Comparison of ENCODE assay signal across 1 cellular context in the genomic region with DNA sequence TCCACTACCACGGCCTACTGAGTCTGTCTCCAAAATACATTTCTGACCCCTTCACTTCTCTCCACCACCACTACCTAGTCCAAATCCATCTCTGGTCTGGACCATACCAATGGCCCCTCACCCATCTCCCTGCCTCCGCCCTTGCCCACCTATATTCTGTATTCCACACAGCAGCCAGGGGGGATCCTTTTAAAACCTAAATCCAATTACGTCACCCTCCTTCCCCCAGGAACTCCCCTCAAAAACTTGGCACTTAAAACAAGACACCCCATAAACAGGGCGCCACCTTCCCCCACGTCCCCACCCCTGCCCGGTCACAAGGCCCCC.
TF ChIP-seq lines count a peak whose summit lies in the region.

No MANE protein-coding gene starts in this region.

TF ChIP-seq in GM23338, 12 proteins besides CTCF, POLR2A, EP300 and RAD21 (continued from another document):
- TF ChIP-seq, protein P1, sequence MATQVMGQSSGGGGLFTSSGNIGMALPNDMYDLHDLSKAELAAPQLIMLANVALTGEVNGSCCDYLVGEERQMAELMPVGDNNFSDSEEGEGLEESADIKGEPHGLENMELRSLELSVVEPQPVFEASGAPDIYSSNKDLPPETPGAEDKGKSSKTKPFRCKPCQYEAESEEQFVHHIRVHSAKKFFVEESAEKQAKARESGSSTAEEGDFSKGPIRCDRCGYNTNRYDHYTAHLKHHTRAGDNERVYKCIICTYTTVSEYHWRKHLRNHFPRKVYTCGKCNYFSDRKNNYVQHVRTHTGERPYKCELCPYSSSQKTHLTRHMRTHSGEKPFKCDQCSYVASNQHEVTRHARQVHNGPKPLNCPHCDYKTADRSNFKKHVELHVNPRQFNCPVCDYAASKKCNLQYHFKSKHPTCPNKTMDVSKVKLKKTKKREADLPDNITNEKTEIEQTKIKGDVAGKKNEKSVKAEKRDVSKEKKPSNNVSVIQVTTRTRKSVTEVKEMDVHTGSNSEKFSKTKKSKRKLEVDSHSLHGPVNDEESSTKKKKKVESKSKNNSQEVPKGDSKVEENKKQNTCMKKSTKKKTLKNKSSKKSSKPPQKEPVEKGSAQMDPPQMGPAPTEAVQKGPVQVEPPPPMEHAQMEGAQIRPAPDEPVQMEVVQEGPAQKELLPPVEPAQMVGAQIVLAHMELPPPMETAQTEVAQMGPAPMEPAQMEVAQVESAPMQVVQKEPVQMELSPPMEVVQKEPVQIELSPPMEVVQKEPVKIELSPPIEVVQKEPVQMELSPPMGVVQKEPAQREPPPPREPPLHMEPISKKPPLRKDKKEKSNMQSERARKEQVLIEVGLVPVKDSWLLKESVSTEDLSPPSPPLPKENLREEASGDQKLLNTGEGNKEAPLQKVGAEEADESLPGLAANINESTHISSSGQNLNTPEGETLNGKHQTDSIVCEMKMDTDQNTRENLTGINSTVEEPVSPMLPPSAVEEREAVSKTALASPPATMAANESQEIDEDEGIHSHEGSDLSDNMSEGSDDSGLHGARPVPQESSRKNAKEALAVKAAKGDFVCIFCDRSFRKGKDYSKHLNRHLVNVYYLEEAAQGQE (IDR thresholded peaks at IDR 0.05; ENCODE audit: unreplicated experiment) = no peak
- TF ChIP-seq EZH2 (IDR thresholded peaks at IDR 0.05; ENCODE audit: low read depth, unreplicated experiment) = no peak
- no peak for TF ChIP-seq ZNF331 (CRISPR knock-in tag; IDR thresholded peaks at IDR 0.05; ENCODE audit: low read depth)
